2 cellular contexts compared by ENCODE assay signal in genomic region chrX:41022579-41022978, GRCh38.
TF ChIP-seq lines count a peak whose summit lies in the region.

No MANE protein-coding gene starts in this region.

TF ChIP-seq in HEK293, 187 proteins besides CTCF, POLR2A, EP300 and RAD21 (continues in another document):
- TF ChIP-seq ZNF513 (tag by site-specific recombination; IDR thresholded peaks at IDR 0.05): no peak
- TF ChIP-seq ZNF133 (tag by site-specific recombination; IDR thresholded peaks at IDR 0.05): no peak
- TF ChIP-seq REST (tag by site-specific recombination; IDR thresholded peaks at IDR 0.05): no peak
- no peak for TF ChIP-seq ZBTB10 (tag by site-specific recombination; IDR thresholded peaks at IDR 0.05)
- no peak for TF ChIP-seq ZNF266 (tag by site-specific recombination; IDR thresholded peaks at IDR 0.05; ENCODE audit: low read depth)
- no peak for TF ChIP-seq ZNF610 (tag by site-specific recombination; IDR thresholded peaks at IDR 0.05; ENCODE audit: borderline replicate concordance)
- TF ChIP-seq ZNF843 (tag by site-specific recombination; IDR thresholded peaks at IDR 0.05): no peak
- TF ChIP-seq ZNF768 (tag by site-specific recombination; IDR thresholded peaks at IDR 0.05): no peak
- no peak for TF ChIP-seq ZNF132 (tag by site-specific recombination; IDR thresholded peaks at IDR 0.05; ENCODE audit: borderline replicate concordance)
- TF ChIP-seq ZBTB26 (tag by site-specific recombination; optimal IDR thresholded peaks at IDR 0.05): no peak
- no peak for TF ChIP-seq ZBTB44 (tag by site-specific recombination; IDR thresholded peaks at IDR 0.05)
- peak; percentile 47; the same call in 1 of the 2 replicates for TF ChIP-seq OSR2 (tag by site-specific recombination; IDR thresholded peaks at IDR 0.05)
- no peak for TF ChIP-seq ZNF138 (tag by site-specific recombination; IDR thresholded peaks at IDR 0.05; ENCODE audit: borderline replicate concordance)
- no peak for TF ChIP-seq ZNF514 (tag by site-specific recombination; IDR thresholded peaks at IDR 0.05)
- TF ChIP-seq FEZF1 (tag by site-specific recombination; IDR thresholded peaks at IDR 0.05): no peak

TF ChIP-seq in HepG2, 621 proteins besides CTCF, POLR2A, EP300 and RAD21 (continued from another document and continues in another):
- TF ChIP-seq ZBTB25 (CRISPR knock-in tag; IDR thresholded peaks at IDR 0.05): 0 out of 2 replicates have a peak, but pooled peaks have one; percentile 45
- peak; percentile 56; the same call in 1 of the 2 replicates for TF ChIP-seq SMAD3 (CRISPR knock-in tag; IDR thresholded peaks at IDR 0.05)
- 0 out of 2 replicates have a peak, but pooled peaks have one; percentile 45 for TF ChIP-seq RCOR2 (CRISPR knock-in tag; IDR thresholded peaks at IDR 0.05)
- 0 out of 2 replicates have a peak, but pooled peaks have one; percentile 13 for TF ChIP-seq PPARG (CRISPR knock-in tag; conservative IDR thresholded peaks at IDR 0.05)
- TF ChIP-seq HIVEP1 (CRISPR knock-in tag; IDR thresholded peaks at IDR 0.05): no peak
- TF ChIP-seq FOSL1 (CRISPR knock-in tag; IDR thresholded peaks at IDR 0.05; ENCODE audit: borderline replicate concordance): peak; percentile 97
- TF ChIP-seq SRSF1 (optimal IDR thresholded peaks at IDR 0.05; ENCODE audit: low read depth, low read length): no peak
- peak; percentile 89 for TF ChIP-seq GATAD2A (CRISPR knock-in tag; IDR thresholded peaks at IDR 0.05)
- TF ChIP-seq FOXA1 (IDR thresholded peaks at IDR 0.05): no peak
- peak; percentile 41; the same call in 1 of the 2 replicates for TF ChIP-seq FOXA1 (CRISPR knock-in tag; IDR thresholded peaks at IDR 0.05)
- TF ChIP-seq SP5 (CRISPR knock-in tag; IDR thresholded peaks at IDR 0.05; ENCODE audit: borderline replicate concordance, low read depth): 0 out of 2 replicates have a peak, but pooled peaks have one; percentile 10
- TF ChIP-seq KAT2B (IDR thresholded peaks at IDR 0.05; ENCODE audit: borderline replicate concordance, low read depth, low read length): peak; percentile 53; the same call in 1 of the 2 replicates
- 0 out of 2 replicates have a peak, but pooled peaks have one; percentile 41 for TF ChIP-seq KDM3A (CRISPR knock-in tag; IDR thresholded peaks at IDR 0.05; ENCODE audit: low read depth)
- peak in 1 of 2 experiments; percentile 85; a peak in 2 of 4 replicates for TF ChIP-seq ATF4 (CRISPR knock-in tag; IDR thresholded peaks at IDR 0.05)
- TF ChIP-seq GMEB1 (CRISPR knock-in tag; IDR thresholded peaks at IDR 0.05; ENCODE audit: borderline replicate concordance): no peak
- peak; percentile 81; the same call in 1 of the 2 replicates for TF ChIP-seq ATM (IDR thresholded peaks at IDR 0.05; ENCODE audit: borderline replicate concordance)
- TF ChIP-seq TRIM24 (CRISPR knock-in tag; IDR thresholded peaks at IDR 0.05): 0 out of 2 replicates have a peak, but pooled peaks have one; percentile 14
- 0 out of 2 replicates have a peak, but pooled peaks have one; percentile 52 for TF ChIP-seq ISL2 (CRISPR knock-in tag; IDR thresholded peaks at IDR 0.05)
- TF ChIP-seq ARID5B (CRISPR knock-in tag; IDR thresholded peaks at IDR 0.05): peak; percentile 86
- peak; percentile 72 for TF ChIP-seq JUN (CRISPR knock-in tag; IDR thresholded peaks at IDR 0.05)
- peak; percentile 87 for TF ChIP-seq NCOA2 (CRISPR knock-in tag; IDR thresholded peaks at IDR 0.05)
- 0 out of 2 replicates have a peak, but pooled peaks have one; percentile 22 for TF ChIP-seq ATF1 (CRISPR knock-in tag; IDR thresholded peaks at IDR 0.05)
- no peak for TF ChIP-seq CREB1 (IDR thresholded peaks at IDR 0.05)
- peak; percentile 59; the same call in 1 of the 2 replicates for TF ChIP-seq CREB1 (CRISPR knock-in tag; IDR thresholded peaks at IDR 0.05)
- TF ChIP-seq BCL6 (CRISPR knock-in tag; IDR thresholded peaks at IDR 0.05): peak; percentile 46; the same call in 1 of the 2 replicates
- TF ChIP-seq HDAC1 (CRISPR knock-in tag; IDR thresholded peaks at IDR 0.05): 0 out of 2 replicates have a peak, but pooled peaks have one; percentile 24
- no peak for TF ChIP-seq TBL1XR1 (IDR thresholded peaks at IDR 0.05; ENCODE audit: borderline replicate concordance, low read length, partially characterized antibody)
- TF ChIP-seq THAP11 (CRISPR knock-in tag; IDR thresholded peaks at IDR 0.05): peak; percentile 60
- TF ChIP-seq HNF4A (CRISPR knock-in tag; IDR thresholded peaks at IDR 0.05): peak; percentile 71
- TF ChIP-seq TEAD3 (CRISPR knock-in tag; optimal IDR thresholded peaks at IDR 0.05; ENCODE audit: borderline replicate concordance): peak; percentile 25
- TF ChIP-seq HOXA5 (CRISPR knock-in tag; IDR thresholded peaks at IDR 0.05): peak; percentile 90; the same call in 1 of the 2 replicates
- TF ChIP-seq RXRB (CRISPR knock-in tag; IDR thresholded peaks at IDR 0.05; ENCODE audit: borderline replicate concordance): peak; percentile 49
- TF ChIP-seq RARA (CRISPR knock-in tag; IDR thresholded peaks at IDR 0.05): peak; percentile 44; the same call in 1 of the 2 replicates
- peak; percentile 82; the same call in 1 of the 2 replicates for TF ChIP-seq MIXL1 (CRISPR knock-in tag; IDR thresholded peaks at IDR 0.05)
- TF ChIP-seq SAP130 (CRISPR knock-in tag; IDR thresholded peaks at IDR 0.05; ENCODE audit: low read depth): peak; percentile 48
- TF ChIP-seq JUND (CRISPR knock-in tag; IDR thresholded peaks at IDR 0.05): peak; percentile 93
- TF ChIP-seq TAF1 (CRISPR knock-in tag; IDR thresholded peaks at IDR 0.05): no peak
- TF ChIP-seq NFIC (IDR thresholded peaks at IDR 0.05; ENCODE audit: low read length): peak; percentile 77; the same call in 1 of the 2 replicates
- TF ChIP-seq HMG20A (CRISPR knock-in tag; IDR thresholded peaks at IDR 0.05; ENCODE audit: borderline replicate concordance): peak; percentile 84
- peak; percentile 98 for TF ChIP-seq ARID3A (IDR thresholded peaks at IDR 0.05; ENCODE audit: low read depth, low read length)
- TF ChIP-seq MED1 (CRISPR knock-in tag; IDR thresholded peaks at IDR 0.05): peak; percentile 51; the same call in 1 of the 2 replicates
- TF ChIP-seq KLF16 (CRISPR knock-in tag; IDR thresholded peaks at IDR 0.05): peak in 1 of 2 experiments; percentile 69; a peak in 1 of 4 replicates
- peak; percentile 63 for TF ChIP-seq PAXIP1 (CRISPR knock-in tag; conservative IDR thresholded peaks at IDR 0.05)
- peak; percentile 52; the same call in 1 of the 2 replicates for TF ChIP-seq ELF3 (CRISPR knock-in tag; IDR thresholded peaks at IDR 0.05)
- peak; percentile 62; the same call in 1 of the 2 replicates for TF ChIP-seq FOSL2 (CRISPR knock-in tag; IDR thresholded peaks at IDR 0.05)
- TF ChIP-seq KAT8 (CRISPR knock-in tag; IDR thresholded peaks at IDR 0.05): peak; percentile 36; the same call in 1 of the 2 replicates
- peak; percentile 93 for TF ChIP-seq CEBPG (CRISPR knock-in tag; IDR thresholded peaks at IDR 0.05)
- TF ChIP-seq NR2C2 (CRISPR knock-in tag; IDR thresholded peaks at IDR 0.05; ENCODE audit: borderline replicate concordance): 0 out of 2 replicates have a peak, but pooled peaks have one; percentile 20
- TF ChIP-seq NCOR1 (IDR thresholded peaks at IDR 0.05; ENCODE audit: borderline replicate concordance, low read length): peak; percentile 91; the same call in 1 of the 2 replicates
- peak; percentile 97 for TF ChIP-seq CEBPB (IDR thresholded peaks at IDR 0.05; ENCODE audit: borderline replicate concordance, low read depth, low read length)
